ENCODE assay signal across 17 cellular contexts in genomic region chr3:182465301-182466185, GRCh38.
"Had no signal": no experiment of that assay in that cellular context is flagged by ENCODE, and none has a peak within 500 bp of the region (broad histone marks: within the 10 kb centered on the region; RNA-seq: fewer than 3 reads in every experiment).

No MANE protein-coding gene starts in this region.

- ATAC-seq: natural killer cell; right cardiac atrium; stimulated activated naive CD8-positive, alpha-beta T cell treated with anti-CD3 and anti-CD28 coated beads, Interleukin-15, Interleukin-2, amounts not matched to agents 100 U/mL and 50 U/mL, for 24 hours had no signal

- DNase-seq: activated CD4-positive, alpha-beta T cell treated with anti-CD3 and anti-CD28 coated beads, Interleukin-2, amount 10 ng/mL, durations not matched to agents 7 days and 5 days; activated naive CD8-positive, alpha-beta T cell treated with anti-CD3 and anti-CD28 coated beads for 36 hours; cerebellar nuclear complex; effector memory CD4-positive, alpha-beta T cell; foreskin fibroblast; glutamatergic neuron; hypothalamus; kidney; mesenchymal stem cell; natural killer cell; nucleus accumbens; right cardiac atrium; small intestine; stimulated activated CD4-positive, alpha-beta T cell treated with anti-CD3 and anti-CD28 coated beads, Interleukin-4, amount 100 ng/mL, for 4 hours; stimulated activated CD8-positive, alpha-beta memory T cell treated with anti-CD3 and anti-CD28 coated beads, Interleukin-4, amount 100 ng/mL, for 48 hours; stimulated activated naive CD8-positive, alpha-beta T cell treated with anti-CD3 and anti-CD28 coated beads, Interleukin-15, Interleukin-2, amounts not matched to agents 100 U/mL and 50 U/mL, for 24 hours; trophoblast cell had no signal
